ENCODE assay signal across 2 cellular contexts in genomic region chr4:111989817-111990216, GRCh38.
TF ChIP-seq lines count a peak whose summit lies in the region.

No MANE protein-coding gene starts in this region.

TF ChIP-seq in GM12891, 5 proteins besides CTCF, POLR2A, EP300 and RAD21:
- no peak for TF ChIP-seq POU2F2 (IDR thresholded peaks at IDR 0.05; ENCODE audit: low read depth, low read length)
- TF ChIP-seq TAF1 (IDR thresholded peaks at IDR 0.05; ENCODE audit: low read depth, low read length): no peak
- TF ChIP-seq SPI1 (IDR thresholded peaks at IDR 0.05; ENCODE audit: low read depth, low read length): no peak
- TF ChIP-seq POLR2AphosphoS5 (IDR thresholded peaks at IDR 0.05; ENCODE audit: low read depth, low read length): no peak
- no peak for TF ChIP-seq PAX5 (IDR thresholded peaks at IDR 0.05; ENCODE audit: insufficient read depth, low read length, severe bottlenecking)
TF ChIP-seq in GM12891: peak in this region for 0.

TF ChIP-seq in H1, 55 proteins besides CTCF, POLR2A, EP300 and RAD21:
- TF ChIP-seq E2F6 (IDR thresholded peaks at IDR 0.05): no peak
- no peak for TF ChIP-seq KDM5A (IDR thresholded peaks at IDR 0.05; ENCODE audit: low read length)
- no peak for TF ChIP-seq SP2 (IDR thresholded peaks at IDR 0.05; ENCODE audit: low read length)
- TF ChIP-seq, protein P1, sequence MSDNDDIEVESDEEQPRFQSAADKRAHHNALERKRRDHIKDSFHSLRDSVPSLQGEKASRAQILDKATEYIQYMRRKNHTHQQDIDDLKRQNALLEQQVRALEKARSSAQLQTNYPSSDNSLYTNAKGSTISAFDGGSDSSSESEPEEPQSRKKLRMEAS (IDR thresholded peaks at IDR 0.05): no peak
- TF ChIP-seq POU5F1 (IDR thresholded peaks at IDR 0.05; ENCODE audit: low read depth, low read length): no peak
- TF ChIP-seq TBP (IDR thresholded peaks at IDR 0.05; ENCODE audit: low read depth, low read length): no peak
- TF ChIP-seq BACH1 (IDR thresholded peaks at IDR 0.05; ENCODE audit: low read length): no peak
- TF ChIP-seq ATF3 (IDR thresholded peaks at IDR 0.05; ENCODE audit: insufficient read depth, low read depth, low read length): no peak
- no peak for TF ChIP-seq MAFK (IDR thresholded peaks at IDR 0.05; ENCODE audit: low read depth, low read length)
